38 cellular contexts compared by ENCODE assay signal in the genomic region with DNA sequence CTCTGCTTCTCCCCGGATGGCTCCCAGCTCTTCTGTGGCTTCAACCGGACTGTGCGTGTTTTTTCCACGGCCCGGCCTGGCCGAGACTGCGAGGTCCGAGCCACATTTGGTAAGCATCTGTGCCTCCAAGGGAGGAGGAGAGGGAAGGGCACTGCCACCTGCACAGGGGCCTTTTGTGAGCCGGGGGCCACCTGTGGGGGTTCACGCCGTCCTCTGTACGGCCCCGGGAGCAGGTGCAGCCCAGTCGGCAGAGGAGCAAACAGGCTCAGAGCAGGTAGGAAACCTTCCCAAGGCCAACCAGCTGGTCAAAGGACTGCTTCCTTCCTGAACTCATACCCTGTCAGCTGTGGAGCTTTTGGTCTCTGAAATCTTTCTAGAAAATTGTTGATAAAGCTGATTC. TPM values are rescaled to one million over a fixed set of nuclear protein-coding genes. Genes with fewer than 3 reads are reported as not detected.
"Had no signal": no experiment of that assay in that cellular context is flagged by ENCODE, and none has a peak within 500 bp of the region (broad histone marks: within the 10 kb centered on the region; RNA-seq: fewer than 3 reads in every experiment).

No MANE protein-coding gene starts in this region.

- H3K4me2 ChIP-seq: KMS-11 had no signal

- H3K27ac ChIP-seq: KMS-11 had no signal

- H3K9ac ChIP-seq: KMS-11 had no signal

- DNase-seq: Karpas-422, Kasumi-1, KBM-7, KG1, MG63, MM.1S, MV-4-11, NCI-H1048, NCI-H1092, NCI-H1092 treated with DMSO at 0.1 percent for 48 hours, NCI-H1105, NCI-H1105 treated with DMSO at 0.1 percent for 48 hours, NCI-H1417, NCI-H1417 treated with DMSO at 0.1 percent for 48 hours, NCI-H1436, NCI-H1436 treated with DMSO at 0.1 percent for 48 hours, NCI-H146, NCI-H1694, NCI-H1694 treated with DMSO at 0.1 percent for 48 hours, NCI-H187, NCI-H187 treated with DMSO at 0.1 percent for 48 hours, NCI-H1930, NCI-H2029, NCI-H2029 treated with DMSO at 0.1 percent for 48 hours, NCI-H2081, NCI-H2081 treated with DMSO at 0.1 percent for 48 hours, NCI-H2107, NCI-H2171, NCI-H2171 treated with DMSO at 0.1 percent for 48 hours, NCI-H2227 treated with DMSO at 0.1 percent for 48 hours, NCI-H226, NCI-H345, NCI-H446, NCI-H446 treated with DMSO at 0.1 percent for 48 hours had no signal

- H3K4me3 ChIP-seq: MG63 had no signal

- H3K9me3 ChIP-seq: MG63 had no signal

RNA-seq across cellular contexts. Expression of gene DNAH2, which starts 15.9 kb away (rescaled TPM):
- total RNA-seq: LHCN-M2, NCI-H460 had no signal

RNA-seq across cellular contexts. Expression of gene ATP1B2, which starts 51.0 kb away (rescaled TPM):
- total RNA-seq: LHCN-M2, MCF 10A, NCI-H460 had no signal
